In the genomic region with DNA sequence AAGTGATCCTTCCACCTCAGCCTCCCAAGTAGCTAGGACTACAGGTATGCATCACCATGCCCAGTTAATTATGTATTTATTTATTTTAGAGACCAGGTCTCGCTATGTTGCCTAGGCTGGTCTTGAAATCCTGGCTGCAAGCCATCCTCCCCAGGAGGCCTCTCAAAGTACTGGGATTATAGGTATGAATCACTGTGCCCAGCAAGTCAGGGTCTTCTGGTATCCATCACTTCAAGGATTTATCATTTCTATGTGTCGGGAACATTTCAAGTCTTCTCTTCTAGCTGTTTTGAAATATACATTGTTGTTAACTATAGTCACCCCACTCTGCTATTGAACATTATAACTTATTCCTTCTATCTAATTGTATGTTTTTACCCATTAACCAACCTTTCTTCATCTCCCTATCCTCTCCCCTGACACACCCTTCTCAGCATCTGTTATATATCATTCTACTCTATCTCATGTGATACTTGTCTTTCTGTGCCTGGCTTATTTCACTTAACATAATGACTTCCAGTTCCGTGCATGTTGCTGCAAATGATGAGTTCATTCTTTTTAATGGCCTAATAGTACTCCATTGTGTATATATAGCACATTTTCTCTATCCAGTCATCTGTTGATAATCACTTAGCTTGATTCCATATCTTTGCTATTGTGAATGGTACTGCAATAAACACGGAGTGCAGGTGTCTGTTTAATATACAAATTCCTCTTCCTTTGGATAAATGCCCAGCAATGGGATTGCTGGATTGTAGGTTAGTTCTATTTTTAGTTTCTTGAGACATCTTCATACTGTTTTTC, we compare ENCODE assay signal across 1 cellular context.
TF ChIP-seq lines count a peak whose summit lies in the region.

No MANE protein-coding gene starts in this region.

TF ChIP-seq in HCT116, 20 proteins besides CTCF, POLR2A, EP300 and RAD21 (continued from another document):
- TF ChIP-seq, protein P1, sequence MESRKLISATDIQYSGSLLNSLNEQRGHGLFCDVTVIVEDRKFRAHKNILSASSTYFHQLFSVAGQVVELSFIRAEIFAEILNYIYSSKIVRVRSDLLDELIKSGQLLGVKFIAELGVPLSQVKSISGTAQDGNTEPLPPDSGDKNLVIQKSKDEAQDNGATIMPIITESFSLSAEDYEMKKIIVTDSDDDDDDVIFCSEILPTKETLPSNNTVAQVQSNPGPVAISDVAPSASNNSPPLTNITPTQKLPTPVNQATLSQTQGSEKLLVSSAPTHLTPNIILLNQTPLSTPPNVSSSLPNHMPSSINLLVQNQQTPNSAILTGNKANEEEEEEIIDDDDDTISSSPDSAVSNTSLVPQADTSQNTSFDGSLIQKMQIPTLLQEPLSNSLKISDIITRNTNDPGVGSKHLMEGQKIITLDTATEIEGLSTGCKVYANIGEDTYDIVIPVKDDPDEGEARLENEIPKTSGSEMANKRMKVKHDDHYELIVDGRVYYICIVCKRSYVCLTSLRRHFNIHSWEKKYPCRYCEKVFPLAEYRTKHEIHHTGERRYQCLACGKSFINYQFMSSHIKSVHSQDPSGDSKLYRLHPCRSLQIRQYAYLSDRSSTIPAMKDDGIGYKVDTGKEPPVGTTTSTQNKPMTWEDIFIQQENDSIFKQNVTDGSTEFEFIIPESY (IDR thresholded peaks at IDR 0.05; ENCODE audit: extremely low read depth, insufficient replicate concordance, low read length), result no peak
- TF ChIP-seq EZH2phosphoT487 (IDR thresholded peaks at IDR 0.05; ENCODE audit: borderline replicate concordance), result no peak
